In the genomic region with DNA sequence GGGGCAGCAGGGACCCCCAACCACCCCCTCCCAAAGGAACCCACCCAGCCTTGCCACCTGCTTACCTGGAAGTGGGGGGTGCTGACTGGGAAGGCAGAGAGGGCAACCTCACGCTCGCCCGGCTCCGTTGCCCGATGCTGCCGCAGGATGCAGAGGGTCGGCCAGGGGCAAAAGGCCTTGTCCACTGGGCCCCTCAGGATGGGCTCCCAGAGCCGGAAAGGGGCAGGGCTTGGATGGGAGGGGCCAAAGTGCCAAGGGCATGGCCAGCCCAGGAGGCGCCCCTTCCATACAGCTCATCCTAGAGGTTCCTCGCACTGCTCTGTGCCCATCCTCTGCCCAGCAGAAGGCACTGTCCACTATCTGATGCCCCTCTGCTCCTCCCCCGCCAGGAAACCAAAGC, we compare ENCODE assay signal across 38 cellular contexts.
"Had no signal": no experiment of that assay in that cellular context is flagged by ENCODE, and none has a peak within 500 bp of the region (broad histone marks: within the 10 kb centered on the region; RNA-seq: fewer than 3 reads in every experiment).

No MANE protein-coding gene starts in this region.

- H3K36me3 ChIP-seq: adrenal gland, cardiac muscle cell had no signal

- H3K27me3 ChIP-seq: adrenal gland, body of pancreas, cardiac muscle cell had no signal

- H3K27ac Mint-ChIP-seq: activated B cell treated with CpG ODN at 0.5 μM for 24 hours; activated CD4-positive, alpha-beta memory T cell treated with anti-CD3 and anti-CD28 coated beads for 36 hours; activated CD4-positive, alpha-beta T cell treated with anti-CD3 and anti-CD28 coated beads, Interleukin-2, amount 10 ng/mL, durations not matched to agents 24 days and 14 days; activated CD8-positive, alpha-beta T cell treated with anti-CD3 and anti-CD28 coated beads for 36 hours; activated naive CD4-positive, alpha-beta T cell treated with anti-CD3 and anti-CD28 coated beads for 36 hours; activated naive CD4-positive, alpha-beta T cell treated with anti-CD3 and anti-CD28 coated beads, Interleukin-2, amount 50 U/mL, for 72 hours; activated naive CD8-positive, alpha-beta T cell treated with anti-CD3 and anti-CD28 coated beads for 36 hours; activated T-cell treated with anti-CD3 and anti-CD28 coated beads, Interleukin-2, amount 50 U/mL, for 72 hours; activated T-helper 1 cell treated with anti-CD3 and anti-CD28 coated beads, Interleukin-12 subunit alpha, Interleukin-12 subunit beta, Interleukin-2, Interleukin-4 antibody, amounts not matched to agents 30 ng/mL and 10 ng/mL and 1 ng/mL, durations not matched to agents 14 hours and 24 hours and 36 hours; activated T-helper 17 cell treated with anti-CD3 and anti-CD28 coated beads, Interleukin-2, amount 50 U/mL, for 72 hours; T-helper 1 cell treated with Interleukin-12 subunit alpha and Interleukin-12 subunit beta and Interleukin-4 antibody, amounts not matched to agents 30 μg/mL and 1 μg/mL, for 36 hours; T-helper 2 cell treated with Interferon-gamma antibody and Interleukin-4, amounts not matched to agents 5 μg/mL and 100 μg/mL, for 36 hours had no signal

- DNase-seq: activated B cell treated with CpG ODN at 0.5 μM for 24 hours; activated CD4-positive, alpha-beta memory T cell treated with anti-CD3 and anti-CD28 coated beads for 36 hours; activated CD4-positive, alpha-beta T cell treated with anti-CD3 and anti-CD28 coated beads for 4 hours; activated CD4-positive, alpha-beta T cell treated with anti-CD3 and anti-CD28 coated beads, Interleukin-2, amount 10 ng/mL, durations not matched to agents 24 days and 14 days; activated CD4-positive, alpha-beta T cell treated with anti-CD3 and anti-CD28 coated beads, Interleukin-2, amount 50 U/mL, for 1 hour; activated CD4-positive, alpha-beta T cell treated with anti-CD3 and anti-CD28 coated beads, Interleukin-2, amount 50 U/mL, for 4 hours; activated CD4-positive, CD25-positive, alpha-beta regulatory T cell treated with anti-CD3 and anti-CD28 coated beads, Interleukin-2, amount 50 U/mL, for 72 hours; activated CD8-positive, alpha-beta memory T cell treated with anti-CD3 and anti-CD28 coated beads, Interleukin-2, amount 50 U/mL, for 4 hours; activated CD8-positive, alpha-beta T cell treated with anti-CD3 and anti-CD28 coated beads for 36 hours; activated effector memory CD4-positive, alpha-beta T cell treated with anti-CD3 and anti-CD28 coated beads, Interleukin-2, amount 50 U/mL, for 16 hours; activated gamma-delta T cell treated with Interleukin-2 at 50 U/mL for 16 hours; activated naive CD4-positive, alpha-beta T cell; activated naive CD4-positive, alpha-beta T cell treated with anti-CD3 and anti-CD28 coated beads for 36 hours; activated naive CD4-positive, alpha-beta T cell treated with anti-CD3 and anti-CD28 coated beads, Interleukin-2, amount 50 U/mL, for 16 hours; activated naive CD8-positive, alpha-beta T cell treated with anti-CD3 and anti-CD28 coated beads for 36 hours; activated T-cell treated with anti-CD3 and anti-CD28 coated beads for 4 hours; activated T-cell treated with anti-CD3 and anti-CD28 coated beads, Interleukin-2, amount 50 U/mL, for 1 hour; activated T-cell treated with anti-CD3 and anti-CD28 coated beads, Interleukin-2, amount 50 U/mL, for 4 hours; activated T-cell treated with anti-CD3 and anti-CD28 coated beads, Interleukin-2, amount 50 U/mL, for 72 hours; adrenal gland; amniotic stem cell; body of pancreas; caudate nucleus; cerebellar nuclear complex; T-helper 1 cell; T-helper 2 cell; T-helper 9 cell had no signal

- H3K36me3 Mint-ChIP-seq: activated CD4-positive, alpha-beta memory T cell treated with anti-CD3 and anti-CD28 coated beads for 36 hours; activated naive CD4-positive, alpha-beta T cell treated with anti-CD3 and anti-CD28 coated beads, Interleukin-2, amount 50 U/mL, for 72 hours; activated naive CD8-positive, alpha-beta T cell treated with anti-CD3 and anti-CD28 coated beads for 36 hours had no signal

- H3K4me3 ChIP-seq: adrenal gland, body of pancreas, cardiac muscle cell had no signal

- H3K9me3 ChIP-seq: adrenal gland, body of pancreas had no signal

- FAIRE-seq: astrocyte, bronchial epithelial cell, TTC549 had no signal

- H3K27ac ChIP-seq: adrenal gland, body of pancreas, cardiac muscle cell, VCaP had no signal

- H3K4me1 ChIP-seq: body of pancreas had no signal

- H3K4me3 Mint-ChIP-seq: activated B cell treated with CpG ODN at 0.5 μM for 24 hours; activated CD4-positive, alpha-beta memory T cell treated with anti-CD3 and anti-CD28 coated beads for 36 hours; activated CD4-positive, alpha-beta T cell treated with anti-CD3 and anti-CD28 coated beads, Interleukin-2, amount 10 ng/mL, durations not matched to agents 24 days and 14 days; activated CD8-positive, alpha-beta T cell treated with anti-CD3 and anti-CD28 coated beads for 36 hours; activated naive CD4-positive, alpha-beta T cell treated with anti-CD3 and anti-CD28 coated beads for 36 hours; activated naive CD8-positive, alpha-beta T cell treated with anti-CD3 and anti-CD28 coated beads for 36 hours; activated T-cell treated with anti-CD3 and anti-CD28 coated beads, Interleukin-2, amount 50 U/mL, for 4 hours; activated T-cell treated with anti-CD3 and anti-CD28 coated beads, Interleukin-2, amount 50 U/mL, for 72 hours; activated T-helper 1 cell treated with anti-CD3 and anti-CD28 coated beads, Interleukin-12 subunit alpha, Interleukin-12 subunit beta, Interleukin-2, Interleukin-4 antibody, amounts not matched to agents 30 ng/mL and 10 ng/mL and 1 ng/mL, durations not matched to agents 14 hours and 24 hours and 36 hours; activated T-helper 17 cell treated with anti-CD3 and anti-CD28 coated beads, Interleukin-2, amount 50 U/mL, for 72 hours; central memory CD8-positive, alpha-beta T cell; T-helper 1 cell treated with Interleukin-12 subunit alpha and Interleukin-12 subunit beta and Interleukin-4 antibody, amounts not matched to agents 30 μg/mL and 1 μg/mL, for 36 hours; T-helper 2 cell treated with Interferon-gamma antibody and Interleukin-4, amounts not matched to agents 5 μg/mL and 100 μg/mL, for 36 hours had no signal

- H3K9me3 Mint-ChIP-seq: activated B cell treated with CpG ODN at 0.5 μM for 24 hours; activated CD4-positive, alpha-beta memory T cell treated with anti-CD3 and anti-CD28 coated beads for 36 hours; activated CD4-positive, alpha-beta T cell treated with anti-CD3 and anti-CD28 coated beads, Interleukin-2, amount 10 ng/mL, durations not matched to agents 24 days and 14 days; activated CD8-positive, alpha-beta T cell treated with anti-CD3 and anti-CD28 coated beads for 36 hours; activated naive CD4-positive, alpha-beta T cell treated with anti-CD3 and anti-CD28 coated beads for 36 hours; activated naive CD4-positive, alpha-beta T cell treated with anti-CD3 and anti-CD28 coated beads, Interleukin-2, amount 50 U/mL, for 72 hours; activated naive CD8-positive, alpha-beta T cell treated with anti-CD3 and anti-CD28 coated beads for 36 hours; activated T-cell treated with anti-CD3 and anti-CD28 coated beads, Interleukin-2, amount 50 U/mL, for 4 hours; activated T-cell treated with anti-CD3 and anti-CD28 coated beads, Interleukin-2, amount 50 U/mL, for 72 hours; activated T-helper 1 cell treated with anti-CD3 and anti-CD28 coated beads, Interleukin-12 subunit alpha, Interleukin-12 subunit beta, Interleukin-2, Interleukin-4 antibody, amounts not matched to agents 30 ng/mL and 10 ng/mL and 1 ng/mL, durations not matched to agents 14 hours and 24 hours and 36 hours; activated T-helper 17 cell treated with anti-CD3 and anti-CD28 coated beads, Interleukin-2, amount 50 U/mL, for 72 hours; central memory CD8-positive, alpha-beta T cell; T-helper 1 cell treated with Interleukin-12 subunit alpha and Interleukin-12 subunit beta and Interleukin-4 antibody, amounts not matched to agents 30 μg/mL and 1 μg/mL, for 36 hours; T-helper 2 cell treated with Interferon-gamma antibody and Interleukin-4, amounts not matched to agents 5 μg/mL and 100 μg/mL, for 36 hours had no signal

- ATAC-seq: activated CD8-positive, alpha-beta T cell treated with anti-CD3 and anti-CD28 coated beads for 36 hours; activated naive CD4-positive, alpha-beta T cell treated with anti-CD3 and anti-CD28 coated beads, Interleukin-2, amount 50 U/mL, for 72 hours; activated T-cell treated with anti-CD3 and anti-CD28 coated beads, Interleukin-2, amount 50 U/mL, for 4 hours; activated T-cell treated with anti-CD3 and anti-CD28 coated beads, Interleukin-2, amount 50 U/mL, for 72 hours; activated T-helper 17 cell treated with anti-CD3 and anti-CD28 coated beads, Interleukin-2, amount 50 U/mL, for 72 hours; body of pancreas had no signal

- H3K4me1 Mint-ChIP-seq: activated B cell treated with CpG ODN at 0.5 μM for 24 hours; activated CD4-positive, alpha-beta T cell treated with anti-CD3 and anti-CD28 coated beads, Interleukin-2, amount 10 ng/mL, durations not matched to agents 24 days and 14 days; activated naive CD8-positive, alpha-beta T cell treated with anti-CD3 and anti-CD28 coated beads for 36 hours; activated T-helper 17 cell treated with anti-CD3 and anti-CD28 coated beads, Interleukin-2, amount 50 U/mL, for 72 hours; central memory CD8-positive, alpha-beta T cell had no signal
